Comparison of ENCODE assay signal across 15 cellular contexts in the genomic region with DNA sequence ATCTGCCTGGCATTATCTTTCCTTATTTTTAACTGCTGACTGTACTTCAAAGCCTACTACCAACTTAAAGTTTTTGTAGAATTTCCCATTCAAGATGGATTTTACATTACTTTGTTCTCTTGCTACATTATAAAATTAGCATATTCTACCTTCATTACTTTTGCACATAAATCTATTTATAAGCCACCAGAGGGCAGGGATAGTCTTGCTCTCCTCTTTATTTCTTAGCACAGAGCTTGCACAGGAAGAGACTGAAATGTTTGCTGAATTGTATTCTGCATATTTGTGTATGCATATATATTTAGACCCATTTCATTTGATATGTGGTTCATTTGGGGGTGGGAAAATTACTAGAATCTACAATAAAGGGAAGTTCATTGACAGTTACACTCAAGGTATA.
DNase-seq lines count a peak whose midpoint lies in the region; ATAC-seq and TF ChIP-seq lines count a peak whose summit lies in the region.
"Had no signal": no experiment of that assay in that cellular context is flagged by ENCODE, and none has a peak within 500 bp of the region (broad histone marks: within the 10 kb centered on the region; RNA-seq: fewer than 3 reads in every experiment).

No MANE protein-coding gene starts in this region.

- no peak overlapping the region for H3K4me3 ChIP-seq in astrocyte of the spinal cord (ENCODE audit: low read depth, low read length)
- H3K4me3 ChIP-seq: SJSA1, spleen, testis had no signal

- H3K27ac Mint-ChIP-seq in stimulated activated effector memory CD8-positive, alpha-beta T cell treated with anti-CD3 and anti-CD28 coated beads, Interleukin-12 subunit alpha, Interleukin-12 subunit beta, amount 100 ng/mL, for 72 hours, result no peak overlapping the region

- peaks cover 4% of the 10 kb centered on the region for H3K36me3 Mint-ChIP-seq in stimulated activated effector memory CD8-positive, alpha-beta T cell treated with anti-CD3 and anti-CD28 coated beads, Interleukin-12 subunit alpha, Interleukin-12 subunit beta, amount 100 ng/mL, for 72 hours

- H3K4me1 Mint-ChIP-seq in stimulated activated effector memory CD8-positive, alpha-beta T cell treated with anti-CD3 and anti-CD28 coated beads, Interleukin-12 subunit alpha, Interleukin-12 subunit beta, amount 100 ng/mL, for 72 hours, result peaks cover 23% of the 10 kb centered on the region

- no peak for ATAC-seq in stimulated activated effector memory CD8-positive, alpha-beta T cell treated with anti-CD3 and anti-CD28 coated beads, Interleukin-12 subunit alpha, Interleukin-12 subunit beta, amount 100 ng/mL, for 72 hours
- no peak for ATAC-seq in GM18520 (IDR thresholded peaks at IDR 0.05; ENCODE audit: unreplicated experiment)

- no peak overlapping the region for H3K4me3 Mint-ChIP-seq in stimulated activated effector memory CD8-positive, alpha-beta T cell treated with anti-CD3 and anti-CD28 coated beads, Interleukin-12 subunit alpha, Interleukin-12 subunit beta, amount 100 ng/mL, for 72 hours

- in situ Hi-C loops in GM13977 (cut with MboI; ENCODE audit: low pct_unique_long_range_greater_than_20kb, low sequenced_read_pairs, unreplicated experiment), result no loop called here
- in situ Hi-C loops in astrocyte of the spinal cord (cut with HindIII; ENCODE audit: low sequenced_read_pairs), result no loop called here

- no peaks in the 10 kb centered on the region for H3K9me3 Mint-ChIP-seq in stimulated activated effector memory CD8-positive, alpha-beta T cell treated with anti-CD3 and anti-CD28 coated beads, Interleukin-12 subunit alpha, Interleukin-12 subunit beta, amount 100 ng/mL, for 72 hours

- TF ChIP-seq CTCF in GM13977 (IDR thresholded peaks at IDR 0.05; ENCODE audit: extremely low read depth, insufficient read depth, missing control alignments) (peak; percentile 4), astrocyte of the spinal cord (IDR thresholded peaks at IDR 0.05; ENCODE audit: low read depth, low read length) (peak; percentile 10)

- DNase-seq in GM13977 (ENCODE audit: low spot score) (no peak), M059J (ENCODE audit: low read depth) (peak; percentile 20), astrocyte of the spinal cord (ENCODE audit: low read depth, low spot score) (peak; percentile 38), kidney tubule cell (ENCODE audit: low spot score) (peak; percentile 20), NCI-H1436 treated with DMSO at 0.1 percent for 48 hours (lab: John Stamatoyannopoulos, UW) (no peak)
- no peak for DNase-seq in stimulated activated effector memory CD8-positive, alpha-beta T cell treated with anti-CD3 and anti-CD28 coated beads, Interleukin-12 subunit alpha, Interleukin-12 subunit beta, amount 100 ng/mL, for 72 hours (ENCODE audit: low spot score in 2 of 2)
- DNase-seq: activated T-cell treated with anti-CD3 and anti-CD28 coated beads, Interleukin-2, amount 50 U/mL, for 48 hours; Calu3; mesendoderm; NCI-H1105; NCI-H510A treated with DMSO at 0.1 percent for 48 hours; spleen; testis had no signal

Comparison
In these comparisons a context has a peak if more than half of its experiments do, and no peak if none do; other contexts are left out.
1. DNase-seq: peak in M059J (single experiment), astrocyte of the spinal cord (single experiment) and kidney tubule cell (single experiment); none in GM13977 (single experiment), stimulated activated effector memory CD8-positive, alpha-beta T cell treated with anti-CD3 and anti-CD28 coated beads, Interleukin-12 subunit alpha, Interleukin-12 subunit beta, amount 100 ng/mL, for 72 hours (0 of 2) and NCI-H1436 treated with DMSO at 0.1 percent for 48 hours (single experiment).